ENCODE assay signal across 9 cellular contexts in the genomic region with DNA sequence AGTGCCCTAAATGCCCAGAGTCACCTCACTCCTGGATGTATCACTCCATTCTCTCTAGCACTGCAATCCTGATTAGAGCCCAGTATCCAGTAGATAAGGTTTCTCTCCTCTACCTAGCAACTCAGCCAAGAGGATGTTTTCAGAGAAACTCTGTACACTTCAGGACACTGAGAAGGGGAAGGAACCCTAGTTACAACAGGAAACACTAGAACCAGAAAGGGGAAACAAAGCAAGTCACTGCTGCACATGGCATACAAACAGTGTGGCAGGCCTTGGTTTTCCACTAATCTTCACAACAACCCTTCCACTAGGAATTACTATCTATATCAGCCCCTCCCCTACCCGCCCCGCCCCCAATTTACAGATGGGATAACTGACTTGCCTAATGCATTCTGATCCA. TPM values are rescaled to one million over a fixed set of nuclear protein-coding genes. Genes with fewer than 3 reads are reported as not detected.
A peak's percentile ranks its signal among the peaks of the same experiment; 100 is the strongest.
DNase-seq lines count a peak whose midpoint lies in the region; ATAC-seq and TF ChIP-seq lines count a peak whose summit lies in the region.
"Had no signal": no experiment of that assay in that cellular context is flagged by ENCODE, and none has a peak within 500 bp of the region (broad histone marks: within the 10 kb centered on the region; RNA-seq: fewer than 3 reads in every experiment).

No MANE protein-coding gene starts in this region.

- POLR2A ChIA-PET in SK-N-SH (lab: Yijun Ruan, JAX), result no interaction called here

- peaks cover 0 to 11% of the 10 kb centered on the region in 2 experiments; a peak in 3 of 4 replicates for H3K4me1 ChIP-seq in SK-N-SH (ENCODE audit: control insufficient read depth in 1 of 2, insufficient read depth in 2 of 2, low read depth in 1 of 2, low read length in 1 of 2)
- H3K4me1 ChIP-seq in psoas muscle, result peaks cover 44% of the 10 kb centered on the region

- no peak overlapping the region for H3K27ac ChIP-seq in SK-N-SH (ENCODE audit: low read depth in 2 of 2, low read length in 1 of 2)
- H3K27ac ChIP-seq in coronary artery, result no peak overlapping the region
- H3K27ac ChIP-seq in psoas muscle, result peak overlapping the region; percentile 87

- no peak for TF ChIP-seq EP300 in SK-N-SH (IDR thresholded peaks at IDR 0.05; ENCODE audit: borderline replicate concordance in 1 of 2, low read depth in 1 of 2, low read length in 1 of 2)

- no peak overlapping the region for H3K9ac ChIP-seq in SK-N-SH

- H3K9me2 ChIP-seq in SK-N-SH, result no peaks in the 10 kb centered on the region

- peaks cover 21 to 33% of the 10 kb centered on the region in 2 experiments for H3K36me3 ChIP-seq in SK-N-SH (replicated peaks in 1 of 2; ENCODE audit: control insufficient read depth in 1 of 2, insufficient read depth in 2 of 2, low read length in 1 of 2)
- H3K36me3 ChIP-seq in psoas muscle (ENCODE audit: insufficient read depth in 1 of 2, low read depth in 1 of 2), result peaks cover 4 to 18% of the 10 kb centered on the region in 2 donors

- no peak overlapping the region for H2AFZ ChIP-seq in SK-N-SH (ENCODE audit: low read depth)

- no peaks in the 10 kb centered on the region for H3K27me3 ChIP-seq in SK-N-SH (ENCODE audit: insufficient read depth)
- no peaks in the 10 kb centered on the region for H3K27me3 ChIP-seq in psoas muscle (ENCODE audit: insufficient read depth in 3 of 3, low read length in 2 of 3)

- WGBS in SK-N-SH (ENCODE audit: low lambda C conversion rate), result 96% methylated on average over 2 of the region's 2 CpGs
- WGBS in psoas muscle, 3 donors, result 84 to 96% (median 94%) methylated on average over 2 of the region's 2 CpGs

- H3K4me2 ChIP-seq in SK-N-SH, result peak overlapping the region; percentile 97

- H3K79me2 ChIP-seq in SK-N-SH (ENCODE audit: insufficient read depth), result peaks cover 46% of the 10 kb centered on the region

- CTCF ChIA-PET in SK-N-SH (lab: Yijun Ruan, JAX), result interaction anchor here (1.2 kb wide), 1 partner anchor 119 kb away, joined by 3 read pairs; no protein-coding TSS in a partner anchor

- TF ChIP-seq CTCF in SK-N-SH (IDR thresholded peaks at IDR 0.05), result no peak
- TF ChIP-seq CTCF in coronary artery (IDR thresholded peaks at IDR 0.05), result no peak
- no peak for TF ChIP-seq CTCF in psoas muscle (IDR thresholded peaks at IDR 0.05)

- no peak for TF ChIP-seq RAD21 in SK-N-SH (IDR thresholded peaks at IDR 0.05; ENCODE audit: low read length)

- H3K9me3 ChIP-seq in SK-N-SH (no peaks in the 10 kb centered on the region), psoas muscle (no peaks in the 10 kb centered on the region)

- ATAC-seq in SK-N-SH treated with all-trans-retinoic acid at 6 μM for 48 hours, result no peak
- ATAC-seq in psoas muscle, result no peak
- no peak for ATAC-seq in GM21786 (IDR thresholded peaks at IDR 0.05; ENCODE audit: unreplicated experiment)
- ATAC-seq in Right ventricle myocardium inferior, result no peak

- peaks cover 2% of the 10 kb centered on the region for H3F3A ChIP-seq in SK-N-SH (replicated peaks; ENCODE audit: insufficient read depth)

- peak overlapping the region; percentile 95 to 96; a peak in 2 of 4 replicates for H3K4me3 ChIP-seq in SK-N-SH (ENCODE audit: low read depth in 2 of 2, low read length in 1 of 2)
- peak overlapping the region; percentile 89 for H3K4me3 ChIP-seq in coronary artery
- peak overlapping the region; percentile 78 for H3K4me3 ChIP-seq in psoas muscle

- H4K20me1 ChIP-seq in SK-N-SH (ENCODE audit: insufficient read depth), result no peaks in the 10 kb centered on the region

- intact Hi-C loops in psoas muscle (cut with DNase I) (loop anchor here in 1 of 2 donors (5.0 kb wide), 1 partner anchor 293 kb away; a partner anchor contains a TSS), Right ventricle myocardium inferior (cut with DNase I) (no loop called here)

- DNase-seq in SK-N-SH (no peak), NOMO-1 treated with DMSO at 0.1 percent for 48 hours (lab: John Stamatoyannopoulos, UW; ENCODE audit: unreplicated experiment) (peak; percentile 62), coronary artery (ENCODE audit: low spot score) (no peak), psoas muscle (no peak), T1000 (lab: John Stamatoyannopoulos, UW) (no peak), Right ventricle myocardium inferior (ENCODE audit: missing footprints) (no peak)
- DNase-seq: activated CD8-positive, alpha-beta memory T cell treated with anti-CD3 and anti-CD28 coated beads for 24 hours had no signal

TF ChIP-seq in SK-N-SH, 30 proteins besides CTCF, POLR2A, EP300 and RAD21 (continues in another document):
- TF ChIP-seq, protein P1, sequence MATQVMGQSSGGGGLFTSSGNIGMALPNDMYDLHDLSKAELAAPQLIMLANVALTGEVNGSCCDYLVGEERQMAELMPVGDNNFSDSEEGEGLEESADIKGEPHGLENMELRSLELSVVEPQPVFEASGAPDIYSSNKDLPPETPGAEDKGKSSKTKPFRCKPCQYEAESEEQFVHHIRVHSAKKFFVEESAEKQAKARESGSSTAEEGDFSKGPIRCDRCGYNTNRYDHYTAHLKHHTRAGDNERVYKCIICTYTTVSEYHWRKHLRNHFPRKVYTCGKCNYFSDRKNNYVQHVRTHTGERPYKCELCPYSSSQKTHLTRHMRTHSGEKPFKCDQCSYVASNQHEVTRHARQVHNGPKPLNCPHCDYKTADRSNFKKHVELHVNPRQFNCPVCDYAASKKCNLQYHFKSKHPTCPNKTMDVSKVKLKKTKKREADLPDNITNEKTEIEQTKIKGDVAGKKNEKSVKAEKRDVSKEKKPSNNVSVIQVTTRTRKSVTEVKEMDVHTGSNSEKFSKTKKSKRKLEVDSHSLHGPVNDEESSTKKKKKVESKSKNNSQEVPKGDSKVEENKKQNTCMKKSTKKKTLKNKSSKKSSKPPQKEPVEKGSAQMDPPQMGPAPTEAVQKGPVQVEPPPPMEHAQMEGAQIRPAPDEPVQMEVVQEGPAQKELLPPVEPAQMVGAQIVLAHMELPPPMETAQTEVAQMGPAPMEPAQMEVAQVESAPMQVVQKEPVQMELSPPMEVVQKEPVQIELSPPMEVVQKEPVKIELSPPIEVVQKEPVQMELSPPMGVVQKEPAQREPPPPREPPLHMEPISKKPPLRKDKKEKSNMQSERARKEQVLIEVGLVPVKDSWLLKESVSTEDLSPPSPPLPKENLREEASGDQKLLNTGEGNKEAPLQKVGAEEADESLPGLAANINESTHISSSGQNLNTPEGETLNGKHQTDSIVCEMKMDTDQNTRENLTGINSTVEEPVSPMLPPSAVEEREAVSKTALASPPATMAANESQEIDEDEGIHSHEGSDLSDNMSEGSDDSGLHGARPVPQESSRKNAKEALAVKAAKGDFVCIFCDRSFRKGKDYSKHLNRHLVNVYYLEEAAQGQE (IDR thresholded peaks at IDR 0.05; ENCODE audit: low read depth, low read length), result no peak
- TF ChIP-seq NRF1 (IDR thresholded peaks at IDR 0.05; ENCODE audit: low read depth, low read length) (no peak), FOSL2 (IDR thresholded peaks at IDR 0.05; ENCODE audit: borderline replicate concordance, low read depth) (no peak), GABPA (IDR thresholded peaks at IDR 0.05; ENCODE audit: low read depth) (no peak), NFIC (IDR thresholded peaks at IDR 0.05; ENCODE audit: borderline replicate concordance) (no peak), RCOR1 (IDR thresholded peaks at IDR 0.05; ENCODE audit: low read length) (no peak)
- TF ChIP-seq, protein P2, sequence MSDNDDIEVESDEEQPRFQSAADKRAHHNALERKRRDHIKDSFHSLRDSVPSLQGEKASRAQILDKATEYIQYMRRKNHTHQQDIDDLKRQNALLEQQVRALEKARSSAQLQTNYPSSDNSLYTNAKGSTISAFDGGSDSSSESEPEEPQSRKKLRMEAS (IDR thresholded peaks at IDR 0.05; ENCODE audit: low read depth), result no peak

TF ChIP-seq in SK-N-SH treated with all-trans-retinoic acid at 6 μM for 48 hours, 23 proteins besides CTCF, POLR2A, EP300 and RAD21:
- TF ChIP-seq TCF4 (CRISPR knock-in tag; IDR thresholded peaks at IDR 0.05; ENCODE audit: borderline replicate concordance) (no peak), CSDC2 (CRISPR knock-in tag; IDR thresholded peaks at IDR 0.05) (no peak), SNAI2 (CRISPR knock-in tag; IDR thresholded peaks at IDR 0.05) (no peak), OSR1 (CRISPR knock-in tag; IDR thresholded peaks at IDR 0.05) (no peak), RARB (CRISPR knock-in tag; IDR thresholded peaks at IDR 0.05) (no peak), ZC3H10 (CRISPR knock-in tag; IDR thresholded peaks at IDR 0.05) (no peak), ZFP3 (CRISPR knock-in tag; IDR thresholded peaks at IDR 0.05) (no peak), ESRRG (CRISPR knock-in tag; IDR thresholded peaks at IDR 0.05) (no peak)
- TF ChIP-seq, protein P3, sequence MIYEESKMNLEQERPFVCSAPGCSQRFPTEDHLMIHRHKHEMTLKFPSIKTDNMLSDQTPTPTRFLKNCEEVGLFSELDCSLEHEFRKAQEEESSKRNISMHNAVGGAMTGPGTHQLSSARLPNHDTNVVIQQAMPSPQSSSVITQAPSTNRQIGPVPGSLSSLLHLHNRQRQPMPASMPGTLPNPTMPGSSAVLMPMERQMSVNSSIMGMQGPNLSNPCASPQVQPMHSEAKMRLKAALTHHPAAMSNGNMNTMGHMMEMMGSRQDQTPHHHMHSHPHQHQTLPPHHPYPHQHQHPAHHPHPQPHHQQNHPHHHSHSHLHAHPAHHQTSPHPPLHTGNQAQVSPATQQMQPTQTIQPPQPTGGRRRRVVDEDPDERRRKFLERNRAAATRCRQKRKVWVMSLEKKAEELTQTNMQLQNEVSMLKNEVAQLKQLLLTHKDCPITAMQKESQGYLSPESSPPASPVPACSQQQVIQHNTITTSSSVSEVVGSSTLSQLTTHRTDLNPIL (CRISPR knock-in tag; IDR thresholded peaks at IDR 0.05; ENCODE audit: low read depth), result no peak

RNA-seq across cellular contexts. Expression of a gene that starts 1.6 kb away (rescaled TPM):
- polyA plus RNA-seq in SK-N-SH (2012; rRNA removed) (10.8 and 14.2 TPM in 2 replicates), psoas muscle (100 to 1,000 TPM in 1 of 3 donors, 10 to 100 TPM in 2; 30.0 to 127 (median 59.8) TPM)
- polyA plus RNA-seq in SK-N-SH (2012; cell fraction: cytosol; rRNA removed), result 18.2 and 27.8 TPM in 2 replicates
- polyA plus RNA-seq in SK-N-SH (2012; cell fraction: nucleus; rRNA removed), result 7.7 and 8.7 TPM in 2 replicates
- total RNA-seq in psoas muscle (10 to 100 TPM; 45.3 to 75.9 (median 61.1) TPM), Right ventricle myocardium inferior (48.5 TPM)
